1 cellular context compared by ENCODE assay signal in the genomic region with DNA sequence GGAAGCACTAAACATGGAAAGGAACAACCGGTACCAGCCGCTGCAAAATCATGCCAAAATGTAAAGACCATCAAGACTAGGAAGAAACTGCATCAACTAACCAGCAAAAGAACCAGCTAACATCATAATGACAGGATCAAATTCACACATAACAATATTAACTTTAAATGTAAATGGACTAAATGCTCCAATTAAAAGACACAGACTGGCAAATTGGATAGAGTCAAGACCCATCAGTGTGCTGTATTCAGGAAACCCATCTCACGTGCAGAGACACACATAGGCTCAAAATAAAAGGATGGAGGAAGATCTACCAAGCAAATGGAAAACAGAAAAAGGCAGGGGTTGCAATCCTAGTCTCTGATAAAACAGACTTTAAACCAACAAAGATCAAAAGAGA. TPM values are rescaled to one million over a fixed set of nuclear protein-coding genes. Genes with fewer than 3 reads are reported as not detected.
"Had no signal": no experiment of that assay in that cellular context is flagged by ENCODE, and none has a peak within 500 bp of the region (broad histone marks: within the 10 kb centered on the region; RNA-seq: fewer than 3 reads in every experiment).

No MANE protein-coding gene starts in this region.

RNA-seq across cellular contexts. Expression of gene ITGA11, which starts 34.0 kb away (rescaled TPM):
- total RNA-seq: foreskin keratinocyte had no signal
- polyA plus RNA-seq: foreskin keratinocyte had no signal
